In the genomic region with DNA sequence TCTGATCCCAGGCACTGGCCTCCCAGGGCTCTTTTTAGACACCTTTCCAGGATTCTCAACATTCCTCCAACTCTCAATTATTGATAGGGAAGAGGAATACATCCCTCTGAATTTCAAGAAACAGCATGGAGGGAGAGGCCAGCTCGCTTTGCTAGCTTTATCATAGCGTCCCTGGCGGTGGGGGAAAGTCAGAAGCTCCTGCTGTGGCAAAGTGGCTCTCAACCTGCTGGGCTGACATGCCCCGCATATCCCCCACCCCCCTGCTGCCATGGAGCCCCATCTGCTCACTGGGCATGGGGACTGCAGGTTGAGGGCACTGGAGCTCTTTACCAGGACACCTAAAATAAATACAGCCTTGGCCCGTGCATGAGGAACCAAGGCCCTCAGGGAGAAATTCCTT, we compare ENCODE assay signal across 12 cellular contexts.
"Had no signal": no experiment of that assay in that cellular context is flagged by ENCODE, and none has a peak within 500 bp of the region (broad histone marks: within the 10 kb centered on the region; RNA-seq: fewer than 3 reads in every experiment).

No MANE protein-coding gene starts in this region.

- H3K9me3 ChIP-seq: adrenal gland, pancreas, thyroid gland had no signal

- H3K4me1 ChIP-seq: pancreas, thyroid gland had no signal

- H3K4me3 Mint-ChIP-seq: activated CD4-positive, alpha-beta memory T cell treated with anti-CD3 and anti-CD28 coated beads for 36 hours; activated CD4-positive, alpha-beta T cell treated with anti-CD3 and anti-CD28 coated beads for 36 hours; activated CD8-positive, alpha-beta memory T cell treated with anti-CD3 and anti-CD28 coated beads, Interleukin-2, amount 10 ng/mL, durations not matched to agents 7 days and 5 days had no signal

- H3K27ac ChIP-seq: pancreas, thyroid gland, VCaP had no signal

- DNase-seq: activated CD4-positive, alpha-beta memory T cell treated with anti-CD3 and anti-CD28 coated beads for 36 hours; activated CD4-positive, alpha-beta T cell treated with anti-CD3 and anti-CD28 coated beads for 36 hours; activated CD8-positive, alpha-beta memory T cell treated with anti-CD3 and anti-CD28 coated beads, Interleukin-2, amount 10 ng/mL, durations not matched to agents 7 days and 5 days; activated effector memory CD4-positive, alpha-beta T cell treated with Interleukin-2 at 50 U/mL for 16 hours; activated naive CD4-positive, alpha-beta T cell treated with anti-CD3 and anti-CD28 coated beads, Interleukin-2, amount 50 U/mL, for 16 hours; activated T-cell treated with anti-CD3 and anti-CD28 coated beads, Interleukin-2, amount 50 U/mL, for 1 hour; pancreas; stimulated activated CD4-positive, alpha-beta T cell treated with anti-CD3 and anti-CD28 coated beads, Interleukin-1b, Interleukin-23, amount 100 ng/mL, for 48 hours; thyroid gland had no signal

- H3K4me1 Mint-ChIP-seq: activated CD4-positive, alpha-beta T cell treated with anti-CD3 and anti-CD28 coated beads for 36 hours; activated CD8-positive, alpha-beta memory T cell treated with anti-CD3 and anti-CD28 coated beads, Interleukin-2, amount 10 ng/mL, durations not matched to agents 7 days and 5 days had no signal

- H3K9me3 Mint-ChIP-seq: activated CD4-positive, alpha-beta memory T cell treated with anti-CD3 and anti-CD28 coated beads for 36 hours had no signal

- H3K36me3 ChIP-seq: adrenal gland, pancreas, thyroid gland had no signal

- ATAC-seq: activated CD4-positive, alpha-beta T cell treated with anti-CD3 and anti-CD28 coated beads for 36 hours; activated CD8-positive, alpha-beta memory T cell treated with anti-CD3 and anti-CD28 coated beads, Interleukin-2, amount 10 ng/mL, durations not matched to agents 7 days and 5 days; esophagus mucosa had no signal

- H3K36me3 Mint-ChIP-seq: activated CD8-positive, alpha-beta memory T cell treated with anti-CD3 and anti-CD28 coated beads, Interleukin-2, amount 10 ng/mL, durations not matched to agents 7 days and 5 days had no signal

- H3K27me3 ChIP-seq: adrenal gland, pancreas, thyroid gland had no signal

- H3K4me3 ChIP-seq: adrenal gland, pancreas, thyroid gland had no signal

- H3K27ac Mint-ChIP-seq: activated CD4-positive, alpha-beta memory T cell treated with anti-CD3 and anti-CD28 coated beads for 36 hours; activated CD4-positive, alpha-beta T cell treated with anti-CD3 and anti-CD28 coated beads for 36 hours; activated CD8-positive, alpha-beta memory T cell treated with anti-CD3 and anti-CD28 coated beads, Interleukin-2, amount 10 ng/mL, durations not matched to agents 7 days and 5 days had no signal

- H3K27me3 Mint-ChIP-seq: activated CD4-positive, alpha-beta memory T cell treated with anti-CD3 and anti-CD28 coated beads for 36 hours; activated CD4-positive, alpha-beta T cell treated with anti-CD3 and anti-CD28 coated beads for 36 hours; activated CD8-positive, alpha-beta memory T cell treated with anti-CD3 and anti-CD28 coated beads, Interleukin-2, amount 10 ng/mL, durations not matched to agents 7 days and 5 days had no signal
